In the genomic region with DNA sequence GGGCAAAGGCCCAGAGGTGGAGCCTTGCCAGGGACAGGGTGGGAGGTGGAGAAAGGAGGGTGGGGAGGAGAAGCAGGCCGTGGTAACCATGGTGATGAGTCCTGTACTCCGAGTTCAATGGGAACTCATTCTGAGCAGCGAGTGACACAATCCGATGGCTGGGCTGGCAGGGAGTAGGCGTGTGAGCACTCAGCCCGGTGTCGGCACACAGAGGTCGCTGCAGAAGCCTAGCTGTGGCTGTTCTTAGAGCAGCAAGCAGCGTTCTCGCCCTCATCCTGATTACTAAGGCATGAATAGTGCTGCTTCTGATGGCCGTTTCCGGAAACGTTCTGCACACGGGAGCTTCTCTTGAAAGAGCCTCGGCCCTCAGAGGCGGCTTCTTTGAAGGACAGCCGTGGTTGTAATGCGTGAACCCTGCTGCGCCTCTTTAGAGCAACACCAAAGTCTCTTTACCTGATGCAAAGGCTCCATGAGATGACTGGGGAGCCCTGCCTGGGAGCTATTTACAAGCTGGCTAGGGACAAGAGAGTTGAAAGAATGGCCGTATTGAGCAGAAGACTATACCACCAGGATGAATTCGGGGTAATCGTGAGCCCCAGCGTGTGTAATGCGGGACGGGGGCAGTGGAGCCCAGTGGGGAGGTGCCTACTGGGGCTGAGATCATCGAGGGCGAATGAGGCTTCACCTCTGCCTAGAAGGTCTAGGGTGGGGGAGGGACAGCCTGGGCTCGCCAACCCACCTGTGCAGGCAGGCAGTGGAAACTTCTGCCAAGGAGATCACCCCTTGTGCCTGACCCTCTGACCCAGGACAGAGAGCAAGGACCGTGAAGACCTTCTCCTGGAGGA, we compare ENCODE assay signal across 9 cellular contexts.
A peak's percentile ranks its signal among the peaks of the same experiment; 100 is the strongest.
DNase-seq lines count a peak whose midpoint lies in the region; ATAC-seq, FAIRE-seq and TF ChIP-seq lines count a peak whose summit lies in the region.
"Had no signal": no experiment of that assay in that cellular context is flagged by ENCODE, and none has a peak within 500 bp of the region (broad histone marks: within the 10 kb centered on the region; RNA-seq: fewer than 3 reads in every experiment).

No MANE protein-coding gene starts in this region.

- 20% methylated on average over 15 of the region's 29 CpGs for WGBS in A549 (ENCODE audit: missing lambda C conversion rate)
- 2% methylated on average over 24 of the region's 29 CpGs for WGBS in right lobe of liver (ENCODE audit: insufficient coverage, low coverage, low lambda C conversion rate, missing lambda C conversion rate)

- DNase-seq in A549 (ENCODE audit: low read depth in 1 of 2, low spot score in 1 of 2) (peak in 1 of 2 experiments; percentile 7), adipocyte (ENCODE audit: low read depth) (peak; percentile 1), right lobe of liver (no peak), NCI-H446 (lab: John Stamatoyannopoulos, UW) (no peak)
- no peak for DNase-seq in central memory CD4-positive, alpha-beta T cell

- H3K9ac ChIP-seq in HUES48 (ENCODE audit: low read depth, low read length) (no peak overlapping the region; the same call in 1 of the 2 replicates), adipocyte (ENCODE audit: low read length) (no peak overlapping the region)

- H3K4me3 ChIP-seq in A549 = no peak overlapping the region
- peak overlapping the region; percentile 49 for H3K4me3 ChIP-seq in HUES48 (ENCODE audit: low read depth, low read length)
- H3K4me3 ChIP-seq in adipocyte (ENCODE audit: low read length) = no peak overlapping the region
- H3K4me3 ChIP-seq in right lobe of liver = no peak overlapping the region
- H3K4me3 ChIP-seq: prostate gland had no signal

- H3K36me3 ChIP-seq in HUES48 (ENCODE audit: control insufficient read depth, insufficient read depth, low read length) (no peaks in the 10 kb centered on the region), adipocyte (ENCODE audit: control insufficient read depth, insufficient read depth, low read length, severe bottlenecking) (no peaks in the 10 kb centered on the region), right lobe of liver (no peaks in the 10 kb centered on the region)
- H3K36me3 ChIP-seq: prostate gland had no signal

- no peak for FAIRE-seq in A549 (lab: Jason Lieb, UNC)

- CTCF ChIA-PET in A549 (lab: Yijun Ruan, JAX) = interaction anchor here (0.7 to 2.8 kb wide), 5 partner anchors 11 to 318 kb away, joined by 3 to 6 read pairs (median 3); no protein-coding TSS in a partner anchor

- ATAC-seq in A549 (peak; percentile 52 to 66; a peak in 5 of 6 replicates), right lobe of liver (peak; percentile 19 to 49 (median 21)), HG02759 (IDR thresholded peaks at IDR 0.05; ENCODE audit: unreplicated experiment) (no peak), HG03354 (IDR thresholded peaks at IDR 0.05; ENCODE audit: poor library complexity, severe bottlenecking, unreplicated experiment) (no peak)

- no peak for TF ChIP-seq RAD21 in A549 (conservative IDR thresholded peaks at IDR 0.05 in 1 of 2, IDR thresholded peaks at IDR 0.05 in 1 of 2)

- peak overlapping the region; percentile 59 for H3K4me2 ChIP-seq in A549

- H3K9me3 ChIP-seq in A549 = no peaks in the 10 kb centered on the region
- H3K9me3 ChIP-seq in HUES48 (ENCODE audit: control insufficient read depth, insufficient read depth, low read length) = no peaks in the 10 kb centered on the region
- H3K9me3 ChIP-seq in adipocyte (ENCODE audit: control insufficient read depth, low read length) = no peaks in the 10 kb centered on the region
- H3K9me3 ChIP-seq in right lobe of liver = no peaks in the 10 kb centered on the region
- H3K9me3 ChIP-seq: prostate gland had no signal

- H3K4me1 ChIP-seq in A549 (peaks cover 4% of the 10 kb centered on the region; the same call in 1 of the 3 replicates), HUES48 (ENCODE audit: control insufficient read depth, insufficient read depth, low read length) (peaks cover 13% of the 10 kb centered on the region), adipocyte (ENCODE audit: control insufficient read depth, insufficient read depth, low read length) (peaks cover 8% of the 10 kb centered on the region), right lobe of liver (no peaks in the 10 kb centered on the region)
- H3K4me1 ChIP-seq: prostate gland had no signal

- H3K27ac ChIP-seq in A549 = no peak overlapping the region
- H3K27ac ChIP-seq in HUES48 (ENCODE audit: low read depth, low read length) = peak overlapping the region; percentile 83
- H3K27ac ChIP-seq in right lobe of liver = no peak overlapping the region
- H3K27ac ChIP-seq: prostate gland had no signal

- POLR2A ChIA-PET in A549 (lab: Yijun Ruan, JAX) = no interaction called here

- intact Hi-C loops in right lobe of liver (cut with DNase I) = no loop called here

- H3K27me3 ChIP-seq in HUES48 (ENCODE audit: control insufficient read depth, insufficient read depth, low read length) (peaks cover 12% of the 10 kb centered on the region), adipocyte (replicated peaks; ENCODE audit: control insufficient read depth, insufficient read depth, low read length) (peaks cover 77% of the 10 kb centered on the region), right lobe of liver (peaks cover 0 to 8% of the 10 kb centered on the region in 2 donors)

- TF ChIP-seq CTCF in A549 (IDR thresholded peaks at IDR 0.05) (no peak), right lobe of liver (IDR thresholded peaks at IDR 0.05) (no peak)

- no peak for TF ChIP-seq EP300 in A549 (IDR thresholded peaks at IDR 0.05)

- TF ChIP-seq POLR2A in A549 (IDR thresholded peaks at IDR 0.05; ENCODE audit: low read length) (no peak), right lobe of liver (IDR thresholded peaks at IDR 0.05) (no peak)

TF ChIP-seq in A549, 52 proteins besides CTCF, POLR2A, EP300 and RAD21:
- no peak for TF ChIP-seq ZC3H11A (IDR thresholded peaks at IDR 0.05)
- no peak for TF ChIP-seq KDM1A (IDR thresholded peaks at IDR 0.05; ENCODE audit: low read depth)
- TF ChIP-seq, protein P1, sequence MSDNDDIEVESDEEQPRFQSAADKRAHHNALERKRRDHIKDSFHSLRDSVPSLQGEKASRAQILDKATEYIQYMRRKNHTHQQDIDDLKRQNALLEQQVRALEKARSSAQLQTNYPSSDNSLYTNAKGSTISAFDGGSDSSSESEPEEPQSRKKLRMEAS (IDR thresholded peaks at IDR 0.05) = no peak
- TF ChIP-seq, protein P2, sequence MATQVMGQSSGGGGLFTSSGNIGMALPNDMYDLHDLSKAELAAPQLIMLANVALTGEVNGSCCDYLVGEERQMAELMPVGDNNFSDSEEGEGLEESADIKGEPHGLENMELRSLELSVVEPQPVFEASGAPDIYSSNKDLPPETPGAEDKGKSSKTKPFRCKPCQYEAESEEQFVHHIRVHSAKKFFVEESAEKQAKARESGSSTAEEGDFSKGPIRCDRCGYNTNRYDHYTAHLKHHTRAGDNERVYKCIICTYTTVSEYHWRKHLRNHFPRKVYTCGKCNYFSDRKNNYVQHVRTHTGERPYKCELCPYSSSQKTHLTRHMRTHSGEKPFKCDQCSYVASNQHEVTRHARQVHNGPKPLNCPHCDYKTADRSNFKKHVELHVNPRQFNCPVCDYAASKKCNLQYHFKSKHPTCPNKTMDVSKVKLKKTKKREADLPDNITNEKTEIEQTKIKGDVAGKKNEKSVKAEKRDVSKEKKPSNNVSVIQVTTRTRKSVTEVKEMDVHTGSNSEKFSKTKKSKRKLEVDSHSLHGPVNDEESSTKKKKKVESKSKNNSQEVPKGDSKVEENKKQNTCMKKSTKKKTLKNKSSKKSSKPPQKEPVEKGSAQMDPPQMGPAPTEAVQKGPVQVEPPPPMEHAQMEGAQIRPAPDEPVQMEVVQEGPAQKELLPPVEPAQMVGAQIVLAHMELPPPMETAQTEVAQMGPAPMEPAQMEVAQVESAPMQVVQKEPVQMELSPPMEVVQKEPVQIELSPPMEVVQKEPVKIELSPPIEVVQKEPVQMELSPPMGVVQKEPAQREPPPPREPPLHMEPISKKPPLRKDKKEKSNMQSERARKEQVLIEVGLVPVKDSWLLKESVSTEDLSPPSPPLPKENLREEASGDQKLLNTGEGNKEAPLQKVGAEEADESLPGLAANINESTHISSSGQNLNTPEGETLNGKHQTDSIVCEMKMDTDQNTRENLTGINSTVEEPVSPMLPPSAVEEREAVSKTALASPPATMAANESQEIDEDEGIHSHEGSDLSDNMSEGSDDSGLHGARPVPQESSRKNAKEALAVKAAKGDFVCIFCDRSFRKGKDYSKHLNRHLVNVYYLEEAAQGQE (IDR thresholded peaks at IDR 0.05) = no peak
- TF ChIP-seq EHMT2 (IDR thresholded peaks at IDR 0.05; ENCODE audit: low read depth) = no peak
- no peak for TF ChIP-seq HEYL (CRISPR knock-in tag; IDR thresholded peaks at IDR 0.05)
- TF ChIP-seq HDAC2 (IDR thresholded peaks at IDR 0.05) = no peak
- TF ChIP-seq, protein P3, sequence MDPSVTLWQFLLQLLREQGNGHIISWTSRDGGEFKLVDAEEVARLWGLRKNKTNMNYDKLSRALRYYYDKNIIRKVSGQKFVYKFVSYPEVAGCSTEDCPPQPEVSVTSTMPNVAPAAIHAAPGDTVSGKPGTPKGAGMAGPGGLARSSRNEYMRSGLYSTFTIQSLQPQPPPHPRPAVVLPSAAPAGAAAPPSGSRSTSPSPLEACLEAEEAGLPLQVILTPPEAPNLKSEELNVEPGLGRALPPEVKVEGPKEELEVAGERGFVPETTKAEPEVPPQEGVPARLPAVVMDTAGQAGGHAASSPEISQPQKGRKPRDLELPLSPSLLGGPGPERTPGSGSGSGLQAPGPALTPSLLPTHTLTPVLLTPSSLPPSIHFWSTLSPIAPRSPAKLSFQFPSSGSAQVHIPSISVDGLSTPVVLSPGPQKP (IDR thresholded peaks at IDR 0.05; ENCODE audit: low read depth, low read length) = no peak

Comparison
In these comparisons a context has a peak if more than half of its experiments do, and no peak if none do; other contexts are left out.
1. ATAC-seq: peak in A549 (2 of 2) and right lobe of liver (4 of 4); none in HG02759 (single experiment) and HG03354 (single experiment).